Comparison of ENCODE assay signal across 19 cellular contexts in the genomic region with DNA sequence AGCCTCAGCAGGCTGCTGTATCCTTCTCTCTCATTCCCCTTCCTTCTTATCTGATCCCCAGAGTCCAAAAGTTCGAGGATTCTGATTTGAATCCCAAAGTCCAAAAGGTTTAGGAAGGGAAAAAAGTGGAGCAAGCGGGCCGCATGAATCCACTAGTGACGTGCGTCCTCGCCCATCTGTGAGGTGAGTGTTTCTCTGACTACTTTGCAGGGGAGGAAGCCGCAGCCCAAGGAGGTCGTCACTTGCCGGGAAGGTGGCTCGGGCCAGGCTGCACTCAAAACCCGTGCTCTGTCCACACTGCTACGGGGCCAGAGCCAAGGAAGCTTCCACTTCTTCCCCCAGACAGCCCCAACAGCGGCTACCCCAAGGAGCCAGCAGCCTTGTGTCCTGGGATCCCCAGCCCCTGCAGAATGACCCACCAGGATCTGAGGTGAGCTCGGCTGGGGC. TPM values are rescaled to one million over a fixed set of nuclear protein-coding genes. Genes with fewer than 3 reads are reported as not detected.
DNase-seq lines count a peak whose midpoint lies in the region; ATAC-seq, FAIRE-seq and TF ChIP-seq lines count a peak whose summit lies in the region.
"Had no signal": no experiment of that assay in that cellular context is flagged by ENCODE, and none has a peak within 500 bp of the region (broad histone marks: within the 10 kb centered on the region; RNA-seq: fewer than 3 reads in every experiment).

No MANE protein-coding gene starts in this region.

- in situ Hi-C loops in K562 (cut with MboI) (no loop called here), HepG2 (cut with HindIII; ENCODE audit: extremely low pct_ligation_motif_present, low pct_unique_long_range_greater_than_20kb) (no loop called here)

- no peak overlapping the region for H3K14ac ChIP-seq in H9 (ENCODE audit: insufficient read depth, low read length)

- H2BK12ac ChIP-seq in H9 (ENCODE audit: insufficient read length, low read depth, low read length), result no peak overlapping the region

- H3K4me1 Mint-ChIP-seq in H9, result peaks cover 12 to 13% of the 10 kb centered on the region in 2 experiments

- H2BK5ac ChIP-seq in H9 (ENCODE audit: insufficient read length, low read length), result no peak overlapping the region

- no peak for TF ChIP-seq CTCF in H9 (conservative IDR thresholded peaks at IDR 0.05)
- TF ChIP-seq CTCF in K562 (IDR thresholded peaks at IDR 0.05 in 2 of 3, conservative IDR thresholded peaks at IDR 0.05 in 1 of 3; ENCODE audit: insufficient read depth in 2 of 3, low read depth in 1 of 3, low read length in 3 of 3), result no peak
- TF ChIP-seq CTCF in HepG2 (CRISPR knock-in tag; IDR thresholded peaks at IDR 0.05), result no peak
- TF ChIP-seq CTCF in stomach (IDR thresholded peaks at IDR 0.05), result no peak

- TF ChIP-seq RAD21 in K562 (CRISPR knock-in tag; conservative IDR thresholded peaks at IDR 0.05 in 1 of 2, IDR thresholded peaks at IDR 0.05 in 1 of 2) (no peak), HepG2 (CRISPR knock-in tag; IDR thresholded peaks at IDR 0.05) (no peak)

- H3K23ac ChIP-seq in H9 (ENCODE audit: insufficient read length, low read depth, low read length), result no peak overlapping the region

- no CpG with 5 or more reads among the region's 14 CpGs for WGBS in H9 (ENCODE audit: extremely low coverage, insufficient read length, low lambda C conversion rate)
- 50% methylated on average over 13 of the region's 14 CpGs for WGBS in K562 (ENCODE audit: insufficient coverage, low coverage, missing lambda C conversion rate)
- 25% methylated on average over 6 of the region's 14 CpGs for WGBS in HepG2 (ENCODE audit: low lambda C conversion rate)
- WGBS in stomach, 5 donors, result 75 to 88% (median 87%) methylated on average over 9 to 14 of the region's 14 CpGs

- H3K27ac Mint-ChIP-seq in H9, result peak overlapping the region in 2 of 3 experiments; percentile 2 to 24; a peak in 1 of 7 replicates

- no peak overlapping the region for H3K18ac ChIP-seq in H9 (ENCODE audit: insufficient read length, low read depth, low read length)

- CTCF ChIA-PET in K562 (lab: Yijun Ruan, JAX; ENCODE audit: low intra/inter-chr PET ratio), result no interaction called here
- CTCF ChIA-PET in HepG2 (lab: Yijun Ruan, JAX; ENCODE audit: low intra/inter-chr PET ratio, low total read pairs), result no interaction called here

- H3K4me3 ChIP-seq in K562 (no peak overlapping the region), HepG2 (replicated peaks in 1 of 3; ENCODE audit: insufficient read depth in 1 of 3, low read depth in 2 of 3, low read length in 3 of 3) (0 out of 6 replicates have a peak overlapping the region, but pooled peaks of 1 of the 3 experiments have one; percentile 51), stomach (no peak overlapping the region)
- H3K4me3 ChIP-seq: A549, GM12878 had no signal

- POLR2A ChIA-PET in K562 (lab: Yijun Ruan, JAX) (interaction anchor here (1.0 to 3.3 kb wide), 3 partner anchors 8 to 190 kb away, joined by 3 to 15 read pairs (median 12); no protein-coding TSS in a partner anchor), HepG2 (lab: Yijun Ruan, JAX) (interaction anchor here (1.6 kb wide), 1 partner anchor 60 kb away, joined by 3 read pairs; no protein-coding TSS in a partner anchor)

- no peak overlapping the region for H3K9ac ChIP-seq in H9 (ENCODE audit: extremely low read depth, insufficient read length, low read length)
- H3K9ac ChIP-seq in K562 (ENCODE audit: insufficient read depth in 1 of 2, low read depth in 2 of 2, low read length in 2 of 2), result peak overlapping the region in 1 of 2 experiments; percentile 59; a peak in 1 of 4 replicates
- H3K9ac ChIP-seq in HepG2 (ENCODE audit: insufficient read depth, low read depth, low read length), result peak overlapping the region; percentile 39; the same call in 1 of the 2 replicates
- H3K9ac ChIP-seq: KMS-11 had no signal

- no peak overlapping the region for H3T11ph ChIP-seq in H9 (ENCODE audit: low read length)

- H3K4me1 ChIP-seq in H9 (ENCODE audit: insufficient read depth, low read length), result no peaks in the 10 kb centered on the region
- peaks cover 9 to 24% of the 10 kb centered on the region in 2 experiments; a peak in 4 of 5 replicates for H3K4me1 ChIP-seq in K562 (replicated peaks in 1 of 2; ENCODE audit: control insufficient read depth in 2 of 2, insufficient read depth in 2 of 2, low read length in 2 of 2)
- H3K4me1 ChIP-seq in HepG2 (ENCODE audit: insufficient read depth, low read length), result peaks cover 31% of the 10 kb centered on the region
- H3K4me1 ChIP-seq in stomach, result peaks cover 0 to 18% (median 9%) of the 10 kb centered on the region in 4 donors
- H3K4me1 ChIP-seq: A549 had no signal

- H3K27ac ChIP-seq in H9 (ENCODE audit: insufficient read length, low read depth, low read length) (no peak overlapping the region), K562 (ENCODE audit: extremely low read depth, low read depth, low read length) (no peak overlapping the region), HepG2 (ENCODE audit: extremely low read length, insufficient read depth, low read length) (no peak overlapping the region), stomach (peak overlapping the region in 3 of 5 donors; percentile 5 to 77 (median 38))
- H3K27ac ChIP-seq: A549, HL-60, KMS-11 had no signal

- no peak overlapping the region for H2BK15ac ChIP-seq in H9 (ENCODE audit: low read depth, low read length)

- no peaks in the 10 kb centered on the region for H3K9me3 ChIP-seq in H9 (ENCODE audit: control insufficient read depth, low read depth, low read length)
- no peaks in the 10 kb centered on the region for H3K9me3 ChIP-seq in K562 (replicated peaks; ENCODE audit: control insufficient read depth, insufficient read depth, low read depth, low read length)
- no peaks in the 10 kb centered on the region for H3K9me3 ChIP-seq in HepG2 (ENCODE audit: low read length)
- H3K9me3 ChIP-seq in stomach, result no peaks in the 10 kb centered on the region
- H3K9me3 ChIP-seq: A549 had no signal

- H3K4me3 Mint-ChIP-seq in H9, result no peak overlapping the region

- H3K4ac ChIP-seq in H9 (ENCODE audit: low read depth, low read length), result no peak overlapping the region

- H4K8ac ChIP-seq in H9 (replicated peaks; ENCODE audit: insufficient read length, low read depth, low read length), result no peak overlapping the region

- no peak overlapping the region for H4K91ac ChIP-seq in H9 (ENCODE audit: insufficient read length, low read depth, low read length)

- H3K36me3 ChIP-seq in K562 (ENCODE audit: control insufficient read depth, insufficient read depth, low read length) (no peaks in the 10 kb centered on the region), HepG2 (replicated peaks in 1 of 2; ENCODE audit: control insufficient read depth in 1 of 2, insufficient read depth in 2 of 2, low read length in 2 of 2) (no peaks in the 10 kb centered on the region), stomach (no peaks in the 10 kb centered on the region)

- intact Hi-C loops in K562 (cut with micrococcal nuclease) (no loop called here), HepG2 (cut with micrococcal nuclease; ENCODE audit: unreplicated experiment) (no loop called here), stomach (cut with DNase I; ENCODE audit: low total_unique reads) (no loop called here)

- no peak for FAIRE-seq in K562 (lab: Jason Lieb, UNC)
- no peak for FAIRE-seq in HepG2 (lab: Jason Lieb, UNC)
- FAIRE-seq: A549, G401.6, GM12878 had no signal

- no peak overlapping the region for H2AK5ac ChIP-seq in H9 (ENCODE audit: insufficient read length, low read length)

- DNase-seq in H9 (no peak), K562 (ENCODE audit: extremely low read depth in 1 of 4, low spot score in 3 of 4) (no peak), HepG2 (ENCODE audit: low spot score) (no peak), stomach (no peak), ecto neural progenitor cell (ENCODE audit: low spot score) (no peak), NCI-H1930 (lab: John Stamatoyannopoulos, UW) (no peak)
- DNase-seq: DMS79 treated with DMSO at 0.1 percent for 48 hours, NCI-H1048, NCI-H1436 treated with DMSO at 0.1 percent for 48 hours, NCI-H2081, NCI-H510A, NCI-H774 had no signal

- BruUV-seq in K562 (replicated peaks; lab: Mats Ljungman, UMichigan) (no TSS peak), HepG2 (replicated peaks; lab: Mats Ljungman, UMichigan) (no TSS peak)

- H3K36me3 Mint-ChIP-seq in H9 (ENCODE audit: insufficient read depth in 1 of 3, low read depth in 3 of 3), result peaks cover 0 to 2% (median 0%) of the 10 kb centered on the region in 3 experiments; a peak in 1 of 7 replicates

- H2BK20ac ChIP-seq in H9 (ENCODE audit: low read depth, low read length, poor library complexity, severe bottlenecking), result no peak overlapping the region

- no peaks in the 10 kb centered on the region; the same call in 1 of the 2 replicates for H3K27me3 Mint-ChIP-seq in H9 (ENCODE audit: low read depth)

- no peaks in the 10 kb centered on the region for H3K9me3 Mint-ChIP-seq in H9

- H3K79me2 ChIP-seq in H9 (ENCODE audit: insufficient read depth, low read length) (no peaks in the 10 kb centered on the region), K562 (ENCODE audit: control insufficient read depth, insufficient read depth, low read length) (no peaks in the 10 kb centered on the region), HepG2 (ENCODE audit: insufficient read depth, low read length) (no peaks in the 10 kb centered on the region)

- no peak for TF ChIP-seq EP300 in K562 (IDR thresholded peaks at IDR 0.05; ENCODE audit: low read length)
- no peak for TF ChIP-seq EP300 in HepG2 (IDR thresholded peaks at IDR 0.05; ENCODE audit: low read depth in 2 of 2, low read length in 2 of 2)
- TF ChIP-seq EP300 in HepG2 (CRISPR knock-in tag; IDR thresholded peaks at IDR 0.05; ENCODE audit: borderline replicate concordance), result no peak
- TF ChIP-seq EP300 in stomach (IDR thresholded peaks at IDR 0.05), result no peak

- no peak overlapping the region for H3K56ac ChIP-seq in H9 (ENCODE audit: insufficient read length, low read depth, low read length)

- no peaks in the 10 kb centered on the region for H3K9me1 ChIP-seq in K562 (ENCODE audit: control insufficient read depth, insufficient read depth, low read length)

- no peaks in the 10 kb centered on the region for H4K20me1 ChIP-seq in H9 (ENCODE audit: control insufficient read depth, insufficient read depth, insufficient read length)
- H4K20me1 ChIP-seq in K562 (replicated peaks; ENCODE audit: control insufficient read depth, insufficient read depth, low read length), result no peaks in the 10 kb centered on the region
- H4K20me1 ChIP-seq in HepG2 (ENCODE audit: insufficient read depth, low read length), result no peaks in the 10 kb centered on the region

- no peak overlapping the region for H3K4me2 ChIP-seq in H9 (ENCODE audit: insufficient read depth, insufficient read length, low read length)
- H3K4me2 ChIP-seq in K562 (ENCODE audit: insufficient read depth, low read length), result no peak overlapping the region
- H3K4me2 ChIP-seq in HepG2 (ENCODE audit: low read depth, low read length), result peak overlapping the region; percentile 76
- H3K4me2 ChIP-seq: A549, KMS-11 had no signal

- H3K79me1 ChIP-seq in H9 (ENCODE audit: insufficient read depth, low read depth, low read length, poor library complexity, severe bottlenecking), result no peaks in the 10 kb centered on the region

- no peak overlapping the region for H2AFZ ChIP-seq in H9 (ENCODE audit: low read length)
- 0 out of 2 replicates have a peak overlapping the region, but pooled peaks have one; percentile 4 for H2AFZ ChIP-seq in K562 (ENCODE audit: low read depth, low read length)
- H2AFZ ChIP-seq in HepG2 (ENCODE audit: low read length), result no peak overlapping the region

- no peak overlapping the region for H4K5ac ChIP-seq in H9 (ENCODE audit: insufficient read length, low read depth, low read length)

- no peaks in the 10 kb centered on the region for H3K27me3 ChIP-seq in H9 (ENCODE audit: insufficient read depth, low read length)
- peaks cover 0 to 31% of the 10 kb centered on the region in 2 experiments; a peak in 3 of 5 replicates for H3K27me3 ChIP-seq in K562 (ENCODE audit: control insufficient read depth in 2 of 2, insufficient read depth in 2 of 2, low read length in 2 of 2)
- H3K27me3 ChIP-seq in HepG2 (ENCODE audit: control insufficient read depth in 1 of 2, insufficient read depth in 2 of 2, low read length in 2 of 2), result no peaks in the 10 kb centered on the region
- no peaks in the 10 kb centered on the region for H3K27me3 ChIP-seq in stomach

- H2BK120ac ChIP-seq in H9 (ENCODE audit: low read depth, low read length, poor library complexity, severe bottlenecking), result no peak overlapping the region

- ATAC-seq in K562 (no peak; the same call in 2 of the 3 replicates), HepG2 (no peak), HG03039 (IDR thresholded peaks at IDR 0.05; ENCODE audit: unreplicated experiment) (no peak)
- ATAC-seq: A549, GM12878, HCT116 had no signal

- H3K23me2 ChIP-seq in H9 (ENCODE audit: insufficient read length, low read depth, low read length, poor library complexity, severe bottlenecking), result no peaks in the 10 kb centered on the region

- TF ChIP-seq POLR2A in K562 (conservative IDR thresholded peaks at IDR 0.05) (no peak), HepG2 (IDR thresholded peaks at IDR 0.05; ENCODE audit: insufficient read depth in 1 of 2, low read depth in 2 of 2, low read length in 2 of 2) (no peak), stomach (IDR thresholded peaks at IDR 0.05) (no peak)

RNA-seq across cellular contexts. Expression of a gene that starts 16.3 kb away (rescaled TPM):
- 2.3 and 3.0 TPM in 2 replicates for total RNA-seq in H9 (2021)
- total RNA-seq in K562 (2011; cell fraction: chromatin; rRNA removed; ENCODE audit: low replicate concordance), result not detected in 2 replicates
- total RNA-seq in K562 (2011; cell fraction: nucleolus; rRNA removed), result not detected in 2 replicates
- not detected in 2 replicates for total RNA-seq in K562 (2011; cell fraction: nucleoplasm; rRNA removed)
- total RNA-seq in K562 (2014; rRNA removed), result not detected in 2 replicates
- not detected in 2 replicates for total RNA-seq in K562 (2014; rRNA removed; fragmentation: Illumina TruSeq; extraction: Trizol)
- not detected in 2 replicates for total RNA-seq in K562 (2015; rRNA removed; fragmentation: Illumina TruSeq; extraction: Trizol)
- total RNA-seq in K562 (2021), result not detected in 2 replicates
- polyA plus RNA-seq in K562 (2011; rRNA removed), result not detected in 2 replicates
- 0.04 TPM in 1 of 2 replicates, not detected in the other for polyA plus RNA-seq in K562 (2011; cell fraction: cytosol; rRNA removed)
- not detected in 2 replicates for polyA plus RNA-seq in K562 (2011; cell fraction: nucleus; rRNA removed)
- 0.12 TPM in 2 replicates for polyA plus RNA-seq in K562 (2012)
- polyA plus RNA-seq in K562 (2014; fragmentation: Illumina TruSeq; extraction: Trizol), result not detected in 2 replicates
- polyA plus RNA-seq in K562 (2014; fragmentation: Nextera tagmentation; extraction: Ambion mirVana), result under 1 TPM in 1 of 2 experiments, not detected in 1; 0.04 TPM
- polyA plus RNA-seq in K562 (2014; rRNA removed), result not detected in 2 replicates
- polyA minus RNA-seq in K562 (2011; rRNA and poly(A)+ RNA removed), result not detected in 2 replicates
- polyA minus RNA-seq in K562 (2011; cell fraction: cytosol; rRNA and poly(A)+ RNA removed), result not detected in 2 replicates
- polyA minus RNA-seq in K562 (2011; cell fraction: nucleus; rRNA and poly(A)+ RNA removed), result not detected in 2 replicates
- total RNA-seq in HepG2 (2016; rRNA removed; fragmentation: Illumina TruSeq; extraction: Trizol), result 0.75 and 0.86 TPM in 2 replicates
- 0.79 and 0.81 TPM in 2 replicates for total RNA-seq in HepG2 (2016; cell fraction: cytosol; rRNA removed; fragmentation: Illumina TruSeq; extraction: Trizol; ENCODE audit: low read depth)
- 0.52 and 0.64 TPM in 2 replicates for total RNA-seq in HepG2 (2016; cell fraction: insoluble cytoplasmic fraction; rRNA removed; fragmentation: Illumina TruSeq; extraction: Trizol)
- total RNA-seq in HepG2 (2016; cell fraction: membrane; rRNA removed; fragmentation: Illumina TruSeq; extraction: Trizol), result 1.1 TPM in 2 replicates
- total RNA-seq in HepG2 (2016; cell fraction: nucleus; rRNA removed; fragmentation: Illumina TruSeq; extraction: Trizol), result 0.34 and 0.53 TPM in 2 replicates
- polyA plus RNA-seq in HepG2 (2011; rRNA removed), result 0.28 and 0.57 TPM in 2 replicates
- 0.32 and 0.40 TPM in 2 replicates for polyA plus RNA-seq in HepG2 (2011; cell fraction: cytosol; rRNA removed)
- polyA plus RNA-seq in HepG2 (2011; cell fraction: nucleus; rRNA removed), result 0.59 and 0.73 TPM in 2 replicates
- 0.36 and 0.82 TPM in 2 replicates for polyA plus RNA-seq in HepG2 (2012)
- 1.3 TPM in 2 replicates for polyA plus RNA-seq in HepG2 (2016; cell fraction: cytosol; fragmentation: Illumina TruSeq; extraction: Trizol; ENCODE audit: low read depth)
- polyA plus RNA-seq in HepG2 (2016; cell fraction: insoluble cytoplasmic fraction; fragmentation: Illumina TruSeq; extraction: Trizol; ENCODE audit: low read depth), result 0.61 and 0.70 TPM in 2 replicates
- polyA plus RNA-seq in HepG2 (2016; cell fraction: membrane; fragmentation: Illumina TruSeq; extraction: Trizol; ENCODE audit: low read depth), result 1.2 and 1.7 TPM in 2 replicates
- polyA plus RNA-seq in HepG2 (2016; cell fraction: nucleus; fragmentation: Illumina TruSeq; extraction: Trizol; ENCODE audit: insufficient read depth, low read depth), result 0.71 and 1.6 TPM in 2 replicates
- 0.05 and 0.36 TPM in 2 replicates for polyA minus RNA-seq in HepG2 (2011; rRNA and poly(A)+ RNA removed; ENCODE audit: low replicate concordance)
- polyA minus RNA-seq in HepG2 (2011; cell fraction: cytosol; rRNA and poly(A)+ RNA removed), result 0.30 TPM in 1 of 2 replicates, not detected in the other
- 0.12 and 0.39 TPM in 2 replicates for polyA minus RNA-seq in HepG2 (2011; cell fraction: nucleus; rRNA and poly(A)+ RNA removed)
- 1 to 10 TPM in 4 of 5 donors, not detected in 1; 1.2 to 2.0 (median 1.7) TPM for total RNA-seq in stomach
- 1 to 10 TPM in 2 of 3 donors, under 1 TPM in 1; 0.70 to 3.1 (median 1.9) TPM for polyA plus RNA-seq in stomach
- total RNA-seq: GM12878 had no signal
- polyA plus RNA-seq: A549 had no signal

RNA-seq across cellular contexts. Expression of a gene that starts 49.0 kb away (rescaled TPM):
- total RNA-seq in H9 (2021), result 89.2 and 90.0 TPM in 2 replicates
- total RNA-seq in K562 (2011; cell fraction: chromatin; rRNA removed; ENCODE audit: low replicate concordance), result 63.6 and 104 TPM in 2 replicates
- total RNA-seq in K562 (2011; cell fraction: nucleolus; rRNA removed), result 48.9 and 50.5 TPM in 2 replicates
- total RNA-seq in K562 (2011; cell fraction: nucleoplasm; rRNA removed), result 69.7 and 91.1 TPM in 2 replicates
- 127 and 151 TPM in 2 replicates for total RNA-seq in K562 (2014; rRNA removed)
- 157 and 175 TPM in 2 replicates for total RNA-seq in K562 (2014; rRNA removed; fragmentation: Illumina TruSeq; extraction: Trizol)
- 175 and 184 TPM in 2 replicates for total RNA-seq in K562 (2015; rRNA removed; fragmentation: Illumina TruSeq; extraction: Trizol)
- 122 and 129 TPM in 2 replicates for total RNA-seq in K562 (2021)
- 187 and 192 TPM in 2 replicates for polyA plus RNA-seq in K562 (2011; rRNA removed)
- 87.5 and 145 TPM in 2 replicates for polyA plus RNA-seq in K562 (2011; cell fraction: cytosol; rRNA removed)
- polyA plus RNA-seq in K562 (2011; cell fraction: nucleus; rRNA removed), result 40.7 and 68.0 TPM in 2 replicates
- 166 and 250 TPM in 2 replicates for polyA plus RNA-seq in K562 (2012)
- 197 and 230 TPM in 2 replicates for polyA plus RNA-seq in K562 (2014; fragmentation: Illumina TruSeq; extraction: Trizol)
- polyA plus RNA-seq in K562 (2014; fragmentation: Nextera tagmentation; extraction: Ambion mirVana), result 100 to 1,000 TPM; 179 to 249 TPM
- polyA plus RNA-seq in K562 (2014; rRNA removed), result 173 and 185 TPM in 2 replicates
- 147 and 159 TPM in 2 replicates for polyA minus RNA-seq in K562 (2011; rRNA and poly(A)+ RNA removed)
- 37.2 and 57.5 TPM in 2 replicates for polyA minus RNA-seq in K562 (2011; cell fraction: cytosol; rRNA and poly(A)+ RNA removed)
- polyA minus RNA-seq in K562 (2011; cell fraction: nucleus; rRNA and poly(A)+ RNA removed), result 17.5 and 40.5 TPM in 2 replicates
- total RNA-seq in HepG2 (2016; rRNA removed; fragmentation: Illumina TruSeq; extraction: Trizol), result 90.9 and 134 TPM in 2 replicates
- 16.2 and 17.3 TPM in 2 replicates for total RNA-seq in HepG2 (2016; cell fraction: cytosol; rRNA removed; fragmentation: Illumina TruSeq; extraction: Trizol; ENCODE audit: low read depth)
- total RNA-seq in HepG2 (2016; cell fraction: insoluble cytoplasmic fraction; rRNA removed; fragmentation: Illumina TruSeq; extraction: Trizol), result 91.3 and 151 TPM in 2 replicates
- total RNA-seq in HepG2 (2016; cell fraction: membrane; rRNA removed; fragmentation: Illumina TruSeq; extraction: Trizol), result 27.2 and 27.7 TPM in 2 replicates
- total RNA-seq in HepG2 (2016; cell fraction: nucleus; rRNA removed; fragmentation: Illumina TruSeq; extraction: Trizol), result 39.2 and 45.9 TPM in 2 replicates
- polyA plus RNA-seq in HepG2 (2011; rRNA removed), result 67.2 and 69.3 TPM in 2 replicates
- polyA plus RNA-seq in HepG2 (2011; cell fraction: cytosol; rRNA removed), result 55.4 and 71.3 TPM in 2 replicates
- 15.4 and 18.8 TPM in 2 replicates for polyA plus RNA-seq in HepG2 (2011; cell fraction: nucleus; rRNA removed)
- 68.2 and 73.3 TPM in 2 replicates for polyA plus RNA-seq in HepG2 (2012)
- 7.5 and 7.7 TPM in 2 replicates for polyA plus RNA-seq in HepG2 (2016; cell fraction: cytosol; fragmentation: Illumina TruSeq; extraction: Trizol; ENCODE audit: low read depth)
- polyA plus RNA-seq in HepG2 (2016; cell fraction: insoluble cytoplasmic fraction; fragmentation: Illumina TruSeq; extraction: Trizol; ENCODE audit: low read depth), result 144 and 152 TPM in 2 replicates
- polyA plus RNA-seq in HepG2 (2016; cell fraction: membrane; fragmentation: Illumina TruSeq; extraction: Trizol; ENCODE audit: low read depth), result 14.8 and 15.1 TPM in 2 replicates
- polyA plus RNA-seq in HepG2 (2016; cell fraction: nucleus; fragmentation: Illumina TruSeq; extraction: Trizol; ENCODE audit: insufficient read depth, low read depth), result 60.0 and 63.8 TPM in 2 replicates
- polyA minus RNA-seq in HepG2 (2011; rRNA and poly(A)+ RNA removed; ENCODE audit: low replicate concordance), result 53.2 and 88.3 TPM in 2 replicates
- polyA minus RNA-seq in HepG2 (2011; cell fraction: cytosol; rRNA and poly(A)+ RNA removed), result 26.9 and 29.5 TPM in 2 replicates
- 24.2 and 38.3 TPM in 2 replicates for polyA minus RNA-seq in HepG2 (2011; cell fraction: nucleus; rRNA and poly(A)+ RNA removed)
- 100 to 1,000 TPM in 2 of 5 donors, 10 to 100 TPM in 3; 22.2 to 284 (median 58.7) TPM for total RNA-seq in stomach
- polyA plus RNA-seq in stomach, result 100 to 1,000 TPM; 101 to 150 (median 133) TPM

RNA-seq across cellular contexts. Expression of a gene that starts 59.0 kb away (rescaled TPM):
- total RNA-seq in H9 (2021), result 26.0 and 29.2 TPM in 2 replicates
- 41.1 and 59.5 TPM in 2 replicates for total RNA-seq in K562 (2011; cell fraction: chromatin; rRNA removed; ENCODE audit: low replicate concordance)
- total RNA-seq in K562 (2011; cell fraction: nucleolus; rRNA removed), result 31.4 and 35.0 TPM in 2 replicates
- total RNA-seq in K562 (2011; cell fraction: nucleoplasm; rRNA removed), result 49.1 and 68.7 TPM in 2 replicates
- 42.8 and 53.2 TPM in 2 replicates for total RNA-seq in K562 (2014; rRNA removed)
- 56.5 and 61.9 TPM in 2 replicates for total RNA-seq in K562 (2014; rRNA removed; fragmentation: Illumina TruSeq; extraction: Trizol)
- 41.9 and 46.0 TPM in 2 replicates for total RNA-seq in K562 (2015; rRNA removed; fragmentation: Illumina TruSeq; extraction: Trizol)
- 56.8 and 58.4 TPM in 2 replicates for total RNA-seq in K562 (2021)
- polyA plus RNA-seq in K562 (2011; rRNA removed), result 61.3 and 63.4 TPM in 2 replicates
- 40.5 and 52.1 TPM in 2 replicates for polyA plus RNA-seq in K562 (2011; cell fraction: cytosol; rRNA removed)
- 26.2 and 29.4 TPM in 2 replicates for polyA plus RNA-seq in K562 (2011; cell fraction: nucleus; rRNA removed)
- polyA plus RNA-seq in K562 (2012), result 38.9 and 63.2 TPM in 2 replicates
- 57.3 and 59.6 TPM in 2 replicates for polyA plus RNA-seq in K562 (2014; fragmentation: Illumina TruSeq; extraction: Trizol)
- 10 to 100 TPM; 43.6 to 60.8 TPM for polyA plus RNA-seq in K562 (2014; fragmentation: Nextera tagmentation; extraction: Ambion mirVana)
- polyA plus RNA-seq in K562 (2014; rRNA removed), result 41.5 and 42.4 TPM in 2 replicates
- polyA minus RNA-seq in K562 (2011; rRNA and poly(A)+ RNA removed), result 75.9 and 78.7 TPM in 2 replicates
- 35.5 and 39.9 TPM in 2 replicates for polyA minus RNA-seq in K562 (2011; cell fraction: cytosol; rRNA and poly(A)+ RNA removed)
- polyA minus RNA-seq in K562 (2011; cell fraction: nucleus; rRNA and poly(A)+ RNA removed), result 14.1 and 22.7 TPM in 2 replicates
- total RNA-seq in HepG2 (2016; rRNA removed; fragmentation: Illumina TruSeq; extraction: Trizol), result 13.4 and 13.5 TPM in 2 replicates
- total RNA-seq in HepG2 (2016; cell fraction: cytosol; rRNA removed; fragmentation: Illumina TruSeq; extraction: Trizol; ENCODE audit: low read depth), result 8.7 and 9.3 TPM in 2 replicates
- 11.7 and 11.9 TPM in 2 replicates for total RNA-seq in HepG2 (2016; cell fraction: insoluble cytoplasmic fraction; rRNA removed; fragmentation: Illumina TruSeq; extraction: Trizol)
- total RNA-seq in HepG2 (2016; cell fraction: membrane; rRNA removed; fragmentation: Illumina TruSeq; extraction: Trizol), result 17.2 and 17.6 TPM in 2 replicates
- 9.3 and 13.9 TPM in 2 replicates for total RNA-seq in HepG2 (2016; cell fraction: nucleus; rRNA removed; fragmentation: Illumina TruSeq; extraction: Trizol)
- polyA plus RNA-seq in HepG2 (2011; rRNA removed), result 14.1 and 14.6 TPM in 2 replicates
- polyA plus RNA-seq in HepG2 (2011; cell fraction: cytosol; rRNA removed), result 12.3 and 14.8 TPM in 2 replicates
- 6.2 and 6.7 TPM in 2 replicates for polyA plus RNA-seq in HepG2 (2011; cell fraction: nucleus; rRNA removed)
- polyA plus RNA-seq in HepG2 (2012), result 12.5 and 13.1 TPM in 2 replicates
- polyA plus RNA-seq in HepG2 (2016; cell fraction: cytosol; fragmentation: Illumina TruSeq; extraction: Trizol; ENCODE audit: low read depth), result 7.3 and 7.7 TPM in 2 replicates
- polyA plus RNA-seq in HepG2 (2016; cell fraction: insoluble cytoplasmic fraction; fragmentation: Illumina TruSeq; extraction: Trizol; ENCODE audit: low read depth), result 12.8 and 13.3 TPM in 2 replicates
- 12.3 and 13.0 TPM in 2 replicates for polyA plus RNA-seq in HepG2 (2016; cell fraction: membrane; fragmentation: Illumina TruSeq; extraction: Trizol; ENCODE audit: low read depth)
- polyA plus RNA-seq in HepG2 (2016; cell fraction: nucleus; fragmentation: Illumina TruSeq; extraction: Trizol; ENCODE audit: insufficient read depth, low read depth), result 10.7 and 11.2 TPM in 2 replicates
- 22.9 and 28.7 TPM in 2 replicates for polyA minus RNA-seq in HepG2 (2011; rRNA and poly(A)+ RNA removed; ENCODE audit: low replicate concordance)
- polyA minus RNA-seq in HepG2 (2011; cell fraction: cytosol; rRNA and poly(A)+ RNA removed), result 11.3 and 13.1 TPM in 2 replicates
- polyA minus RNA-seq in HepG2 (2011; cell fraction: nucleus; rRNA and poly(A)+ RNA removed), result 15.7 and 16.4 TPM in 2 replicates
- total RNA-seq in stomach, result 10 to 100 TPM; 15.6 to 74.1 (median 57.6) TPM
- polyA plus RNA-seq in stomach, result 10 to 100 TPM; 13.7 to 26.9 (median 26.1) TPM

Comparison
In these comparisons a context has a peak if more than half of its experiments do, and no peak if none do; other contexts are left out.
1. H3K27ac ChIP-seq: peak in stomach (3 of 5); none in H9 (single experiment), K562 (single experiment) and HepG2 (single experiment).